Comparison of ENCODE assay signal across 19 cellular contexts in the genomic region with DNA sequence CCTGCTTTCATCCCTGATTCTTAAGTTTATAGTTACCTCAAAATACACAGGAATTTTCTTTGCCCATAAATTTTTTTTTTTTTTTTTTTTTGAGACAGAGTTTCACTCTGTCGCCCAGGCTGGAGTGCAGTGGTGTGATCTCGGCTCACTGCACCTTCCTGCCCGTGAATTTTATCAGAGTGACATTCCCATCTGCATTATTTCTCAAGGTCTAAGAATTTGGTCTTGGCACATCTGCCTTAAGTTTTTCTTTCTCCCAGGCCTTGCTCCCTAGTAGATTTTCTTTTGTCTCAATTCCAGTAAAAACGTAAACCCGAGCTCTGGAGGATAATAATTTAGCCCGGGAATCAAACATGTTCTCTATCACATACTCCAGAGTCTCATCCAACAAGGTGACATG. TPM values are rescaled to one million over a fixed set of nuclear protein-coding genes. Genes with fewer than 3 reads are reported as not detected.
DNase-seq lines count a peak whose midpoint lies in the region; ATAC-seq, FAIRE-seq and TF ChIP-seq lines count a peak whose summit lies in the region.
"Had no signal": no experiment of that assay in that cellular context is flagged by ENCODE, and none has a peak within 500 bp of the region (broad histone marks: within the 10 kb centered on the region; RNA-seq: fewer than 3 reads in every experiment).

No MANE protein-coding gene starts in this region.

- peak; percentile 44 to 87 (median 74) for ATAC-seq in pancreas
- ATAC-seq in GM18502 (IDR thresholded peaks at IDR 0.05; ENCODE audit: poor library complexity, unreplicated experiment) = no peak

- no peaks in the 10 kb centered on the region for H3K27me3 ChIP-seq in adipocyte (replicated peaks; ENCODE audit: control insufficient read depth, insufficient read depth, low read length)
- H3K27me3 ChIP-seq in pancreas = no peaks in the 10 kb centered on the region

- 22 to 32% methylated on average over 6 of the region's 6 CpGs for WGBS in pancreas, 2 donors

- H3K9ac ChIP-seq in adipocyte (ENCODE audit: low read length) = peak overlapping the region; percentile 12

- peaks cover 24% of the 10 kb centered on the region for H3K4me1 Mint-ChIP-seq in chondrocyte (ENCODE audit: low read depth)

- H3K36me3 Mint-ChIP-seq in chondrocyte (ENCODE audit: low read depth) = no peaks in the 10 kb centered on the region

- H3K27me3 Mint-ChIP-seq in chondrocyte (ENCODE audit: low read depth) = no peaks in the 10 kb centered on the region
- H3K27me3 Mint-ChIP-seq: CD4-positive, alpha-beta T cell had no signal

- FAIRE-seq in pancreas (lab: Jason Lieb, UNC) = no peak
- FAIRE-seq: A204.1, D721Med, GM19239, H1 had no signal

- no peaks in the 10 kb centered on the region for H3K9me3 ChIP-seq in adipocyte (ENCODE audit: control insufficient read depth, low read length)
- no peaks in the 10 kb centered on the region for H3K9me3 ChIP-seq in pancreas
- H3K9me3 ChIP-seq: Caco-2 had no signal

- no peaks in the 10 kb centered on the region for H3K36me3 ChIP-seq in adipocyte (ENCODE audit: control insufficient read depth, insufficient read depth, low read length, severe bottlenecking)
- no peaks in the 10 kb centered on the region for H3K36me3 ChIP-seq in pancreas

- intact Hi-C loops in pancreas (cut with DNase I) = no loop called here

- TF ChIP-seq CTCF in chondrocyte (IDR thresholded peaks at IDR 0.05) = no peak
- no peak for TF ChIP-seq CTCF in pancreas (IDR thresholded peaks at IDR 0.05)

- no peaks in the 10 kb centered on the region for H3K9me3 Mint-ChIP-seq in chondrocyte (ENCODE audit: low read depth)
- H3K9me3 Mint-ChIP-seq: CD4-positive, alpha-beta T cell; H9 had no signal

- no peak overlapping the region for H3K27ac ChIP-seq in pancreas
- H3K27ac ChIP-seq: C4-2B had no signal

- DNase-seq in adipocyte (ENCODE audit: low read depth) = no peak
- no peak for DNase-seq in chondrocyte (ENCODE audit: low spot score)
- DNase-seq in pancreas = no peak
- DNase-seq in LoVo (ENCODE audit: low spot score) = no peak
- DNase-seq in SIG-M5 (lab: John Stamatoyannopoulos, UW) = no peak
- DNase-seq: ACHN; AML-193; Caco-2; CD4-positive, alpha-beta T cell; GDM1; H9 had no signal

- H3K4me3 Mint-ChIP-seq in chondrocyte (ENCODE audit: unreplicated experiment) = no peak overlapping the region
- H3K4me3 Mint-ChIP-seq: CD4-positive, alpha-beta T cell; H9 had no signal

- H3K4me1 ChIP-seq in adipocyte (ENCODE audit: control insufficient read depth, insufficient read depth, low read length) = peaks cover 9% of the 10 kb centered on the region
- no peaks in the 10 kb centered on the region for H3K4me1 ChIP-seq in pancreas
- H3K4me1 ChIP-seq: Caco-2 had no signal

- H3K4me3 ChIP-seq in adipocyte (ENCODE audit: low read length) (no peak overlapping the region), pancreas (no peak overlapping the region)

- H3K27ac Mint-ChIP-seq in chondrocyte (ENCODE audit: unreplicated experiment) = peak overlapping the region; percentile 29
- H3K27ac Mint-ChIP-seq: CD4-positive, alpha-beta T cell had no signal

RNA-seq across cellular contexts. Expression of gene TRIM6, which starts 12.3 kb away (rescaled TPM):
- total RNA-seq in chondrocyte (1.5 to 2.3 TPM (median 2.1 TPM) in 3 replicates), pancreas (1 to 10 TPM in 4 of 6 donors, under 1 TPM in 2; 0.76 to 1.7 (median 1.4) TPM)
- polyA plus RNA-seq in pancreas = 1 to 10 TPM; 1.1 to 1.7 TPM
- total RNA-seq: CD4-positive, alpha-beta T cell had no signal

RNA-seq across cellular contexts. Expression of gene TRIM34, which starts 16.0 kb away (rescaled TPM):
- total RNA-seq in chondrocyte (1.6 to 4.0 TPM (median 2.1 TPM) in 3 replicates), pancreas (1 to 10 TPM in 4 of 6 donors, under 1 TPM in 2; 0.54 to 5.6 (median 1.6) TPM)
- 1 to 10 TPM; 1.6 to 3.2 TPM for polyA plus RNA-seq in pancreas

RNA-seq across cellular contexts. Expression of gene OR52B6, which starts 28.1 kb away (rescaled TPM):
- not detected in 3 replicates for total RNA-seq in chondrocyte
- not detected for total RNA-seq in pancreas
- not detected for polyA plus RNA-seq in pancreas
- total RNA-seq: Caco-2; CD4-positive, alpha-beta T cell; H1; H9; HT-29 had no signal
- polyA plus RNA-seq: BJ, H1 had no signal
